In the genomic region with DNA sequence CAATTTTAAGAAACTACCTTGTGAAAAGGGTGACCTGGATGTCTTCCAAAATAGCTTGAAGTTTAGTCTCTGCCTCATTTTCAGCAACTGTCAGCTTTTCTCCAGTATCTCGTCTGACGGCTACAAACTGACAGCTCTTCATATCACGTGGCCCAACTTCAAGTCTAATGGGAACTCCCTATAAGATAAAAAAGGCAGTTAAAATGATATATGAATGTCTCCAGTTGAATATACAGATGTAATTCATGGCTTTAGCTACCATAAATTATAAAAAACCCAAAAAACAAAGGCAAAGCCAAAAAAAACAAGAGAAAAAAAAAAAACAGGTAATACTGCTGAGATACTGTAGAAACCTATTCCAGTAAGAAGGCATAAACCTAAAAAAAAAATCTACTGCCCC, we compare ENCODE assay signal across 33 cellular contexts. TPM values are rescaled to one million over a fixed set of nuclear protein-coding genes. Genes with fewer than 3 reads are reported as not detected.
DNase-seq lines count a peak whose midpoint lies in the region; ATAC-seq, FAIRE-seq and TF ChIP-seq lines count a peak whose summit lies in the region.
"Had no signal": no experiment of that assay in that cellular context is flagged by ENCODE, and none has a peak within 500 bp of the region (broad histone marks: within the 10 kb centered on the region; RNA-seq: fewer than 3 reads in every experiment).

No MANE protein-coding gene starts in this region.

- no peaks in the 10 kb centered on the region for H3K9me3 Mint-ChIP-seq in stimulated activated memory B cell treated with anti-CD40 and anti-IgM and Interleukin-4, amounts not matched to agents 10 μg/mL and 1 μg/mL and 100 μg/mL, for 72 hours
- H3K9me3 Mint-ChIP-seq: CD4-positive, alpha-beta memory T cell; CD4-positive, CD25-positive, alpha-beta regulatory T cell; CD8-positive, alpha-beta memory T cell had no signal

- no peak for TF ChIP-seq EP300 in K562 (IDR thresholded peaks at IDR 0.05; ENCODE audit: low read length)

- H3K36me3 ChIP-seq in K562 (ENCODE audit: control insufficient read depth, insufficient read depth, low read length), result peaks cover 88% of the 10 kb centered on the region
- H3K36me3 ChIP-seq in prostate gland, result no peaks in the 10 kb centered on the region
- H3K36me3 ChIP-seq in brain microvascular endothelial cell (replicated peaks), result peaks cover 42% of the 10 kb centered on the region

- TF ChIP-seq CTCF in K562 (IDR thresholded peaks at IDR 0.05 in 2 of 3, conservative IDR thresholded peaks at IDR 0.05 in 1 of 3; ENCODE audit: insufficient read depth in 2 of 3, low read depth in 1 of 3, low read length in 3 of 3) (no peak), prostate gland (IDR thresholded peaks at IDR 0.05) (no peak), brain microvascular endothelial cell (IDR thresholded peaks at IDR 0.05; ENCODE audit: low read depth, low read length, missing control alignments) (no peak)

- no peaks in the 10 kb centered on the region for H3K27me3 ChIP-seq in K562 (ENCODE audit: control insufficient read depth in 2 of 2, insufficient read depth in 2 of 2, low read length in 2 of 2)
- no peaks in the 10 kb centered on the region for H3K27me3 ChIP-seq in prostate gland (replicated peaks; ENCODE audit: insufficient read depth)
- no peaks in the 10 kb centered on the region for H3K27me3 ChIP-seq in brain microvascular endothelial cell (replicated peaks)
- H3K27me3 ChIP-seq: BE2C, BLaER1 had no signal

- POLR2A ChIA-PET in HEK293T (lab: Yijun Ruan, JAX), result no interaction called here
- POLR2A ChIA-PET in K562 (lab: Yijun Ruan, JAX), result interaction anchor here (0.5 to 0.7 kb wide), 3 partner anchors 36 to 121 kb away, joined by 3 read pairs; no protein-coding TSS in a partner anchor

- in situ Hi-C loops in K562 (cut with MboI) (no loop called here), brain microvascular endothelial cell (cut with HindIII; ENCODE audit: low pct_ligation_motif_present, low sequenced_read_pairs) (no loop called here)

- peaks cover 4 to 5% of the 10 kb centered on the region in 2 experiments; a peak in 4 of 5 replicates for H3K4me1 ChIP-seq in K562 (replicated peaks in 1 of 2; ENCODE audit: control insufficient read depth in 2 of 2, insufficient read depth in 2 of 2, low read length in 2 of 2)
- no peaks in the 10 kb centered on the region for H3K4me1 ChIP-seq in prostate gland (replicated peaks)
- H3K4me1 ChIP-seq: BLaER1 had no signal

- H3K4me3 ChIP-seq in K562, result no peak overlapping the region
- no peak overlapping the region for H3K4me3 ChIP-seq in prostate gland
- no peak overlapping the region for H3K4me3 ChIP-seq in brain microvascular endothelial cell (ENCODE audit: low read depth, low read length)
- H3K4me3 ChIP-seq: BLaER1, GM12878 had no signal

- H3K27ac Mint-ChIP-seq in stimulated activated memory B cell treated with anti-CD40 and anti-IgM and Interleukin-4, amounts not matched to agents 10 μg/mL and 1 μg/mL and 100 μg/mL, for 72 hours, result peak overlapping the region; percentile 14
- H3K27ac Mint-ChIP-seq: CD14-positive monocyte had no signal

- DNase-seq in HEK293T (ENCODE audit: extremely low spot score) (no peak), K562 (ENCODE audit: extremely low read depth in 1 of 4, low spot score in 3 of 4) (peak in 1 of 4 experiments; percentile 69), left lobe of liver (ENCODE audit: low spot score) (no peak), prostate gland (ENCODE audit: low spot score) (no peak), brain microvascular endothelial cell (no peak)
- no peak for DNase-seq in stimulated activated CD8-positive, alpha-beta memory T cell treated with anti-CD3 and anti-CD28 coated beads, Interleukin-4, amount 100 ng/mL, for 48 hours
- DNase-seq: 8988T; ACHN; BE2C; C1 segment of cervical spinal cord; CD4-positive, alpha-beta memory T cell; CD4-positive, CD25-positive, alpha-beta regulatory T cell; CD8-positive, alpha-beta memory T cell; COR-L47; DMS 273 treated with DMSO at 0.1 percent for 48 hours; DMS153; DMS53; DMS79; DND-41; EL; GDM1 had no signal

- FAIRE-seq in K562 (lab: Jason Lieb, UNC), result peak; percentile 6
- FAIRE-seq: A204.1, GM12878, GM12892, GM18507 had no signal

- no peak overlapping the region for H3K9ac ChIP-seq in K562 (ENCODE audit: insufficient read depth in 1 of 2, low read depth in 2 of 2, low read length in 2 of 2)
- H3K9ac ChIP-seq: BLaER1 had no signal

- CTCF ChIA-PET in HEK293T (lab: Yijun Ruan, JAX) (no interaction called here), K562 (lab: Yijun Ruan, JAX; ENCODE audit: low intra/inter-chr PET ratio) (no interaction called here)

- no peaks in the 10 kb centered on the region for H3K9me1 ChIP-seq in K562 (ENCODE audit: control insufficient read depth, insufficient read depth, low read length)

- H4K20me1 ChIP-seq in K562 (replicated peaks; ENCODE audit: control insufficient read depth, insufficient read depth, low read length), result no peaks in the 10 kb centered on the region
- H4K20me1 ChIP-seq: BLaER1 had no signal

- BruUV-seq in K562 (replicated peaks; lab: Mats Ljungman, UMichigan), result no TSS peak

- no peak overlapping the region for H2AFZ ChIP-seq in K562 (ENCODE audit: low read depth, low read length)

- intact Hi-C loops in K562 (cut with micrococcal nuclease), result loop anchor here (2.0 kb wide), 1 partner anchor 96 kb away; no protein-coding TSS in a partner anchor
- intact Hi-C loops in prostate gland (cut with DNase I), result no loop called here

- no peak overlapping the region for H3K4me3 Mint-ChIP-seq in stimulated activated memory B cell treated with anti-CD40 and anti-IgM and Interleukin-4, amounts not matched to agents 10 μg/mL and 1 μg/mL and 100 μg/mL, for 72 hours
- H3K4me3 Mint-ChIP-seq: CD14-positive monocyte; CD4-positive, alpha-beta memory T cell; CD4-positive, CD25-positive, alpha-beta regulatory T cell; CD8-positive, alpha-beta memory T cell had no signal

- H3K9me3 ChIP-seq in K562 (replicated peaks; ENCODE audit: control insufficient read depth, insufficient read depth, low read depth, low read length) (no peaks in the 10 kb centered on the region), prostate gland (no peaks in the 10 kb centered on the region)
- H3K9me3 ChIP-seq: BE2C, BLaER1 had no signal

- H3K4me2 ChIP-seq in K562 (ENCODE audit: insufficient read depth, low read length), result no peak overlapping the region
- H3K4me2 ChIP-seq: BLaER1 had no signal

- ATAC-seq in K562, result peak; percentile 57
- peak; percentile 28 for ATAC-seq in left lobe of liver
- no peak for ATAC-seq in stimulated activated memory B cell treated with anti-CD40 and anti-IgM and Interleukin-4, amounts not matched to agents 10 μg/mL and 1 μg/mL and 100 μg/mL, for 72 hours
- ATAC-seq in HG03159 (IDR thresholded peaks at IDR 0.05; ENCODE audit: unreplicated experiment), result no peak
- ATAC-seq: GM12878 had no signal

- TF ChIP-seq POLR2A in K562 (conservative IDR thresholded peaks at IDR 0.05), result no peak
- TF ChIP-seq POLR2A in prostate gland (IDR thresholded peaks at IDR 0.05), result no peak

- no peaks in the 10 kb centered on the region for H3K27me3 Mint-ChIP-seq in stimulated activated memory B cell treated with anti-CD40 and anti-IgM and Interleukin-4, amounts not matched to agents 10 μg/mL and 1 μg/mL and 100 μg/mL, for 72 hours
- H3K27me3 Mint-ChIP-seq: CD4-positive, alpha-beta memory T cell; CD4-positive, CD25-positive, alpha-beta regulatory T cell; CD8-positive, alpha-beta memory T cell had no signal

- peak overlapping the region; percentile 27; the same call in 1 of the 3 replicates for H3K27ac ChIP-seq in K562 (ENCODE audit: extremely low read depth, low read depth, low read length)
- H3K27ac ChIP-seq in prostate gland, result no peak overlapping the region
- H3K27ac ChIP-seq in brain microvascular endothelial cell, result no peak overlapping the region
- H3K27ac ChIP-seq: BLaER1 had no signal

- WGBS in K562 (ENCODE audit: insufficient coverage, low coverage, missing lambda C conversion rate), result 5% methylated on average over 3 of the region's 3 CpGs
- 88% methylated on average over 3 of the region's 3 CpGs for WGBS in prostate gland

- H3K79me2 ChIP-seq in K562 (ENCODE audit: control insufficient read depth, insufficient read depth, low read length), result no peaks in the 10 kb centered on the region

- no peak for TF ChIP-seq RAD21 in K562 (CRISPR knock-in tag; conservative IDR thresholded peaks at IDR 0.05 in 1 of 2, IDR thresholded peaks at IDR 0.05 in 1 of 2)

- H3K4me1 Mint-ChIP-seq in stimulated activated memory B cell treated with anti-CD40 and anti-IgM and Interleukin-4, amounts not matched to agents 10 μg/mL and 1 μg/mL and 100 μg/mL, for 72 hours, result no peaks in the 10 kb centered on the region
- H3K4me1 Mint-ChIP-seq: CD14-positive monocyte; CD4-positive, alpha-beta memory T cell; CD8-positive, alpha-beta memory T cell had no signal

- H3K36me3 Mint-ChIP-seq in stimulated activated memory B cell treated with anti-CD40 and anti-IgM and Interleukin-4, amounts not matched to agents 10 μg/mL and 1 μg/mL and 100 μg/mL, for 72 hours, result peaks cover 63% of the 10 kb centered on the region

TF ChIP-seq in HEK293T, 16 proteins besides CTCF, POLR2A, EP300 and RAD21 (continues in another document):
- TF ChIP-seq HDGF (IDR thresholded peaks at IDR 0.05; ENCODE audit: borderline replicate concordance), result no peak
- TF ChIP-seq FOXA1 (IDR thresholded peaks at IDR 0.05), result no peak
- TF ChIP-seq BHLHE40 (IDR thresholded peaks at IDR 0.05; ENCODE audit: borderline replicate concordance), result no peak

RNA-seq across cellular contexts. Expression of gene SLC30A10, which starts 44.9 kb away (rescaled TPM):
- 24.4 and 39.4 TPM in 2 replicates for total RNA-seq in K562 (2011; cell fraction: chromatin; rRNA removed; ENCODE audit: low replicate concordance)
- 18.3 and 27.1 TPM in 2 replicates for total RNA-seq in K562 (2011; cell fraction: nucleolus; rRNA removed)
- 29.8 and 32.1 TPM in 2 replicates for total RNA-seq in K562 (2011; cell fraction: nucleoplasm; rRNA removed)
- total RNA-seq in K562 (2014; rRNA removed) (5.9 and 7.4 TPM in 2 replicates), K562 (2014; rRNA removed; fragmentation: Illumina TruSeq; extraction: Trizol) (7.1 and 8.1 TPM in 2 replicates), K562 (2015; rRNA removed; fragmentation: Illumina TruSeq; extraction: Trizol) (3.5 and 3.9 TPM in 2 replicates), K562 (2021) (8.8 and 9.4 TPM in 2 replicates), left lobe of liver (59.4 TPM), prostate gland (1 to 10 TPM in 1 of 2 donors, under 1 TPM in 1; 0.18 to 1.4 TPM)
- polyA plus RNA-seq in K562 (2011; rRNA removed) (8.9 and 11.3 TPM in 2 replicates), K562 (2014; fragmentation: Illumina TruSeq; extraction: Trizol) (8.0 and 8.4 TPM in 2 replicates), K562 (2014; fragmentation: Nextera tagmentation; extraction: Ambion mirVana) (1 to 10 TPM; 2.6 to 3.8 TPM), K562 (2014; rRNA removed) (9.5 and 10.5 TPM in 2 replicates)
- polyA plus RNA-seq in K562 (2011; cell fraction: cytosol; rRNA removed), result 4.9 and 8.9 TPM in 2 replicates
- polyA plus RNA-seq in K562 (2011; cell fraction: nucleus; rRNA removed), result 18.4 and 35.5 TPM in 2 replicates
- 3.2 and 5.9 TPM in 2 replicates for polyA plus RNA-seq in K562 (2012)
- polyA minus RNA-seq in K562 (2011; rRNA and poly(A)+ RNA removed), result 6.9 and 7.9 TPM in 2 replicates
- 3.4 and 5.9 TPM in 2 replicates for polyA minus RNA-seq in K562 (2011; cell fraction: cytosol; rRNA and poly(A)+ RNA removed)
- 6.9 and 9.4 TPM in 2 replicates for polyA minus RNA-seq in K562 (2011; cell fraction: nucleus; rRNA and poly(A)+ RNA removed)
- total RNA-seq: A673; CD4-positive, alpha-beta memory T cell; CD4-positive, CD25-positive, alpha-beta regulatory T cell; CD8-positive, alpha-beta memory T cell; Daoy; G401; GM12878 had no signal
- polyA plus RNA-seq: AG04450; CD14-positive monocyte; CD4-positive, alpha-beta memory T cell; CD4-positive, CD25-positive, alpha-beta regulatory T cell; CD8-positive, alpha-beta memory T cell; GM12878 had no signal

Comparison
In these comparisons a context has a peak if more than half of its experiments do, and no peak if none do; other contexts are left out.
1. ATAC-seq: peak in K562 (single experiment) and left lobe of liver (single experiment); none in stimulated activated memory B cell treated with anti-CD40 and anti-IgM and Interleukin-4, amounts not matched to agents 10 μg/mL and 1 μg/mL and 100 μg/mL, for 72 hours (single experiment) and HG03159 (single experiment).